Comparison of ENCODE assay signal across 8 cellular contexts in genomic region chr20:13638162-13638495, GRCh38. TPM values are rescaled to one million over a fixed set of nuclear protein-coding genes. Genes with fewer than 3 reads are reported as not detected.
DNase-seq lines count a peak whose midpoint lies in the region; ATAC-seq and TF ChIP-seq lines count a peak whose summit lies in the region.

No MANE protein-coding gene starts in this region.

- peak overlapping the region; percentile 63 for H3K27ac ChIP-seq in KOPT-K1 (ENCODE audit: low read depth, low read length, poor library complexity, severe bottlenecking)
- peak overlapping the region; percentile 82 to 84 for H3K27ac ChIP-seq in left lung
- peak overlapping the region; percentile 67 to 90 (median 82) for H3K27ac ChIP-seq in upper lobe of left lung

- H3K27me3 ChIP-seq in left lung: peaks cover 0 to 9% of the 10 kb centered on the region in 2 donors
- H3K27me3 ChIP-seq in upper lobe of left lung: no peaks in the 10 kb centered on the region

- peaks cover 4 to 8% of the 10 kb centered on the region in 2 donors for H3K4me1 ChIP-seq in left lung
- peaks cover 0 to 18% (median 8%) of the 10 kb centered on the region in 4 donors for H3K4me1 ChIP-seq in upper lobe of left lung

- TF ChIP-seq EP300 in upper lobe of left lung (IDR thresholded peaks at IDR 0.05): no peak

- H3K36me3 ChIP-seq in KOPT-K1 (ENCODE audit: insufficient read depth, low read length) (no peaks in the 10 kb centered on the region), left lung (no peaks in the 10 kb centered on the region), upper lobe of left lung (no peaks in the 10 kb centered on the region)

- TF ChIP-seq CTCF in left lung (IDR thresholded peaks at IDR 0.05): no peak
- TF ChIP-seq CTCF in upper lobe of left lung (IDR thresholded peaks at IDR 0.05): no peak

- H3K9me3 ChIP-seq in KOPT-K1 (ENCODE audit: insufficient read depth, low read length, poor library complexity, severe bottlenecking): no peaks in the 10 kb centered on the region
- no peaks in the 10 kb centered on the region for H3K9me3 ChIP-seq in left lung
- H3K9me3 ChIP-seq in upper lobe of left lung: no peaks in the 10 kb centered on the region

- ATAC-seq in left lung (peak; percentile 23), upper lobe of left lung (ENCODE audit: low FRiP score in 2 of 2) (peak in 1 of 2 donors; percentile 40)

- H3K4me3 ChIP-seq in left lung (peak overlapping the region; percentile 77 to 87), upper lobe of left lung (peak overlapping the region; percentile 55 to 99 (median 88))

- intact Hi-C loops in left lung (cut with DNase I): no loop called here

- DNase-seq in COLO668 (lab: John Stamatoyannopoulos, UW; ENCODE audit: unreplicated experiment) (peak; percentile 42), amniotic epithelial cell (ENCODE audit: low read depth) (peak; percentile 19), left lung (no peak), upper lobe of left lung (no peak), NCI-H774 (lab: John Stamatoyannopoulos, UW) (no peak), NCI-H1694 (lab: John Stamatoyannopoulos, UW) (no peak)
- no peak for DNase-seq in activated CD4-positive, alpha-beta T cell treated with anti-CD3 and anti-CD28 coated beads, Interleukin-2, amount 50 U/mL, for 48 hours

- 1 to 3% methylated on average over 7 of the region's 7 CpGs for WGBS in upper lobe of left lung, 2 donors

- TF ChIP-seq POLR2A in upper lobe of left lung (IDR thresholded peaks at IDR 0.05): no peak

RNA-seq across cellular contexts. Expression of gene TASP1, which starts 0.6 kb away (rescaled TPM):
- total RNA-seq in left lung: 10 to 100 TPM; 12.9 to 15.0 TPM
- 10 to 100 TPM; 12.4 to 21.1 (median 14.0) TPM for total RNA-seq in upper lobe of left lung

Comparison
In these comparisons a context has a peak if more than half of its experiments do, and no peak if none do; other contexts are left out.
1. DNase-seq: peak in COLO668 (single experiment) and amniotic epithelial cell (single experiment); none in left lung (0 of 2), upper lobe of left lung (0 of 2), NCI-H774 (single experiment), NCI-H1694 (single experiment) and activated CD4-positive, alpha-beta T cell treated with anti-CD3 and anti-CD28 coated beads, Interleukin-2, amount 50 U/mL, for 48 hours (0 of 2).
2. Peak in every context shown above with its lines, with median percentiles within 50 percentile points of each other: H3K27ac ChIP-seq.